In genomic region chr13:80618777-80619176, GRCh38 we compare ENCODE assay signal across 23 cellular contexts.
"Had no signal": no experiment of that assay in that cellular context is flagged by ENCODE, and none has a peak within 500 bp of the region (broad histone marks: within the 10 kb centered on the region; RNA-seq: fewer than 3 reads in every experiment).

No MANE protein-coding gene starts in this region.

- DNase-seq: effector memory CD8-positive, alpha-beta T cell; erythroblast; heart left ventricle; hypothalamus; islet precursor cell; mammary epithelial cell; naive B cell; psoas muscle; retina; right lobe of liver; spleen; stimulated activated CD4-positive, alpha-beta T cell treated with anti-CD3 and anti-CD28 coated beads, Interleukin-15, amount 100 ng/mL, for 24 hours; stimulated activated CD4-positive, alpha-beta T cell treated with anti-CD3 and anti-CD28 coated beads, Interleukin-1b, Interleukin-23, amount 100 ng/mL, for 48 hours; stimulated activated CD4-positive, alpha-beta T cell treated with anti-CD3 and anti-CD28 coated beads, Interleukin-4, amount 100 ng/mL, for 24 hours; testis; transverse colon had no signal

- H3K27ac ChIP-seq: cardiac muscle cell, parathyroid adenoma, psoas muscle, right lobe of liver, spleen, testis, transverse colon had no signal

- H3K36me3 ChIP-seq: cardiac muscle cell, heart left ventricle, right lobe of liver, spleen, transverse colon had no signal

- H3K4me3 ChIP-seq: cardiac muscle cell, heart left ventricle, psoas muscle, right lobe of liver, spleen, testis, transverse colon had no signal

- H3K27me3 ChIP-seq: cardiac muscle cell, heart left ventricle, right lobe of liver, spleen, testis, transverse colon had no signal

- H3K36me3 Mint-ChIP-seq: naive B cell; stimulated activated memory B cell treated with anti-CD40 and anti-IgM and Interleukin-4, amounts not matched to agents 10 μg/mL and 1 μg/mL and 100 μg/mL, for 72 hours had no signal

- H3K9ac ChIP-seq: parathyroid adenoma had no signal

- H3K27me3 Mint-ChIP-seq: dendritic cell treated with granulocyte-macrophage colony-stimulating factor and Interleukin-4, amounts not matched to agents 40 ng/mL and 50 ng/mL, for 4 days; effector memory CD8-positive, alpha-beta T cell; naive B cell; stimulated activated memory B cell treated with anti-CD40 and anti-IgM and Interleukin-4, amounts not matched to agents 10 μg/mL and 1 μg/mL and 100 μg/mL, for 72 hours; stimulated activated naive CD8-positive, alpha-beta T cell treated with anti-CD3 and anti-CD28 coated beads, Interleukin-15, Interleukin-2, amounts not matched to agents 100 ng/mL and 50 ng/mL, for 24 hours had no signal

- H3K4me1 Mint-ChIP-seq: naive B cell; nephron; stimulated activated memory B cell treated with anti-CD40 and anti-IgM and Interleukin-4, amounts not matched to agents 10 μg/mL and 1 μg/mL and 100 μg/mL, for 72 hours had no signal

- ATAC-seq: effector memory CD8-positive, alpha-beta T cell; heart left ventricle; left lobe of liver; psoas muscle; right lobe of liver; stimulated activated memory B cell treated with anti-CD40 and anti-IgM and Interleukin-4, amounts not matched to agents 10 μg/mL and 1 μg/mL and 100 μg/mL, for 72 hours had no signal

- H3K9me3 ChIP-seq: heart left ventricle, psoas muscle, right lobe of liver, spleen, testis, transverse colon had no signal

- H3K4me3 Mint-ChIP-seq: dendritic cell treated with granulocyte-macrophage colony-stimulating factor and Interleukin-4, amounts not matched to agents 40 ng/mL and 50 ng/mL, for 4 days; effector memory CD8-positive, alpha-beta T cell; naive B cell; nephron; stimulated activated memory B cell treated with anti-CD40 and anti-IgM and Interleukin-4, amounts not matched to agents 10 μg/mL and 1 μg/mL and 100 μg/mL, for 72 hours; stimulated activated naive CD8-positive, alpha-beta T cell treated with anti-CD3 and anti-CD28 coated beads, Interleukin-15, Interleukin-2, amounts not matched to agents 100 ng/mL and 50 ng/mL, for 24 hours had no signal

- H3K27ac Mint-ChIP-seq: dendritic cell treated with granulocyte-macrophage colony-stimulating factor and Interleukin-4, amounts not matched to agents 40 ng/mL and 50 ng/mL, for 4 days; effector memory CD8-positive, alpha-beta T cell; nephron; stimulated activated memory B cell treated with anti-CD40 and anti-IgM and Interleukin-4, amounts not matched to agents 10 μg/mL and 1 μg/mL and 100 μg/mL, for 72 hours; stimulated activated naive CD8-positive, alpha-beta T cell treated with anti-CD3 and anti-CD28 coated beads, Interleukin-15, Interleukin-2, amounts not matched to agents 100 ng/mL and 50 ng/mL, for 24 hours had no signal

- H3K4me1 ChIP-seq: heart left ventricle, parathyroid adenoma, psoas muscle, right lobe of liver, spleen, testis, transverse colon had no signal

- H3K9me3 Mint-ChIP-seq: dendritic cell treated with granulocyte-macrophage colony-stimulating factor and Interleukin-4, amounts not matched to agents 40 ng/mL and 50 ng/mL, for 4 days; naive B cell; stimulated activated memory B cell treated with anti-CD40 and anti-IgM and Interleukin-4, amounts not matched to agents 10 μg/mL and 1 μg/mL and 100 μg/mL, for 72 hours had no signal
